ENCODE assay signal across 27 cellular contexts in genomic region chr4:14582658-14583057, GRCh38.
"Had no signal": no experiment of that assay in that cellular context is flagged by ENCODE, and none has a peak within 500 bp of the region (broad histone marks: within the 10 kb centered on the region; RNA-seq: fewer than 3 reads in every experiment).

No MANE protein-coding gene starts in this region.

- H3K9me3 Mint-ChIP-seq: activated B cell treated with CpG ODN at 0.5 μM for 24 hours had no signal

- H3K4me1 Mint-ChIP-seq: activated B cell treated with CpG ODN at 0.5 μM for 24 hours; activated naive CD8-positive, alpha-beta T cell treated with anti-CD3 and anti-CD28 coated beads, Interleukin-2, amount 10 ng/mL, durations not matched to agents 7 days and 5 days; naive thymus-derived CD8-positive, alpha-beta T cell had no signal

- DNase-seq: activated B cell treated with CpG ODN at 0.5 μM for 24 hours; activated CD4-positive, alpha-beta T cell treated with anti-CD3 and anti-CD28 coated beads for 4 hours; activated CD4-positive, alpha-beta T cell treated with anti-CD3 and anti-CD28 coated beads, Interleukin-2, amount 50 U/mL, for 48 hours; activated effector memory CD4-positive, alpha-beta T cell treated with Interleukin-2 at 50 U/mL for 16 hours; activated naive CD4-positive, alpha-beta T cell treated with anti-CD3 and anti-CD28 coated beads for 36 hours; activated naive CD8-positive, alpha-beta T cell treated with anti-CD3 and anti-CD28 coated beads, Interleukin-2, amount 10 ng/mL, durations not matched to agents 7 days and 5 days; activated T-cell treated with anti-CD3 and anti-CD28 coated beads, Interleukin-2, amount 50 U/mL, for 48 hours; amniotic stem cell; cerebellar nuclear complex; gastrocnemius medialis; heart left ventricle; naive thymus-derived CD8-positive, alpha-beta T cell; ovary; psoas muscle; right lobe of liver; stimulated activated CD4-positive, alpha-beta T cell treated with anti-CD3 and anti-CD28 coated beads, Interleukin-1b, Interleukin-23, amount 100 ng/mL, for 48 hours; stomach; T-helper 9 cell; transverse colon had no signal

- H3K4me3 ChIP-seq: breast epithelium, coronary artery, esophagus muscularis mucosa, gastrocnemius medialis, heart left ventricle, lung, ovary, psoas muscle, right lobe of liver, skin epidermis, stomach, suprapubic skin, transverse colon, vagina had no signal

- H3K27me3 Mint-ChIP-seq: activated naive CD8-positive, alpha-beta T cell treated with anti-CD3 and anti-CD28 coated beads, Interleukin-2, amount 10 ng/mL, durations not matched to agents 7 days and 5 days had no signal

- H3K36me3 Mint-ChIP-seq: activated naive CD8-positive, alpha-beta T cell treated with anti-CD3 and anti-CD28 coated beads, Interleukin-2, amount 10 ng/mL, durations not matched to agents 7 days and 5 days; naive thymus-derived CD8-positive, alpha-beta T cell had no signal

- H3K27ac Mint-ChIP-seq: activated B cell treated with CpG ODN at 0.5 μM for 24 hours; activated naive CD4-positive, alpha-beta T cell treated with anti-CD3 and anti-CD28 coated beads for 36 hours; activated naive CD8-positive, alpha-beta T cell treated with anti-CD3 and anti-CD28 coated beads, Interleukin-2, amount 10 ng/mL, durations not matched to agents 7 days and 5 days; naive thymus-derived CD8-positive, alpha-beta T cell had no signal

- H3K4me3 Mint-ChIP-seq: activated B cell treated with CpG ODN at 0.5 μM for 24 hours; activated naive CD4-positive, alpha-beta T cell treated with anti-CD3 and anti-CD28 coated beads for 36 hours; activated naive CD8-positive, alpha-beta T cell treated with anti-CD3 and anti-CD28 coated beads, Interleukin-2, amount 10 ng/mL, durations not matched to agents 7 days and 5 days; naive thymus-derived CD8-positive, alpha-beta T cell had no signal

- ATAC-seq: gastrocnemius medialis; heart left ventricle; left lobe of liver; naive thymus-derived CD8-positive, alpha-beta T cell; psoas muscle; right lobe of liver had no signal
